17 cellular contexts compared by ENCODE assay signal in genomic region chr1:245416771-245417170, GRCh38.
DNase-seq lines count a peak whose midpoint lies in the region; ATAC-seq and TF ChIP-seq lines count a peak whose summit lies in the region.
"Had no signal": no experiment of that assay in that cellular context is flagged by ENCODE, and none has a peak within 500 bp of the region (broad histone marks: within the 10 kb centered on the region; RNA-seq: fewer than 3 reads in every experiment).

No MANE protein-coding gene starts in this region.

- no peaks in the 10 kb centered on the region for H3F3A ChIP-seq in neural progenitor cell (ENCODE audit: low read depth)

- no peaks in the 10 kb centered on the region for H3K27me3 ChIP-seq in cardiac muscle cell
- no peaks in the 10 kb centered on the region for H3K27me3 ChIP-seq in neural progenitor cell
- H3K27me3 ChIP-seq: BLaER1 had no signal

- DNase-seq in cardiac muscle cell (ENCODE audit: low read depth in 1 of 2, low spot score in 1 of 2) (no peak), cardiac septum (ENCODE audit: low spot score) (no peak), fibroblast of peridontal ligament (ENCODE audit: extremely low read depth) (peak; percentile 36), neural progenitor cell (ENCODE audit: low spot score) (no peak), NCI-H2107 treated with DMSO at 0.1 percent for 48 hours (lab: John Stamatoyannopoulos, UW; ENCODE audit: unreplicated experiment) (no peak), foreskin melanocyte (no peak)
- DNase-seq: Calu3; CD4-positive, alpha-beta memory T cell; DMS79 treated with DMSO at 0.1 percent for 48 hours; EL; H9 had no signal

- H3K9me3 Mint-ChIP-seq in neural progenitor cell: no peaks in the 10 kb centered on the region
- H3K9me3 Mint-ChIP-seq: CD14-positive monocyte; CD4-positive, alpha-beta memory T cell; H9 had no signal

- H3K27ac ChIP-seq in cardiac muscle cell (peak overlapping the region; percentile 53), neural progenitor cell (no peak overlapping the region)
- H3K27ac ChIP-seq: 22Rv1, A549, BLaER1 had no signal

- peaks cover 19% of the 10 kb centered on the region for H3K4me1 Mint-ChIP-seq in neural progenitor cell
- H3K4me1 Mint-ChIP-seq: CD14-positive monocyte; CD4-positive, alpha-beta memory T cell had no signal

- no peak overlapping the region for H2AFZ ChIP-seq in neural progenitor cell (replicated peaks)

- no peaks in the 10 kb centered on the region for H3K36me3 Mint-ChIP-seq in neural progenitor cell
- H3K36me3 Mint-ChIP-seq: CD14-positive monocyte; CD4-positive, alpha-beta memory T cell had no signal

- H3K9me3 ChIP-seq in cardiac muscle cell (ENCODE audit: low read depth): no peaks in the 10 kb centered on the region
- H3K9me3 ChIP-seq in neural progenitor cell (ENCODE audit: low read depth): no peaks in the 10 kb centered on the region
- H3K9me3 ChIP-seq: A549, BLaER1 had no signal

- H4K20me1 ChIP-seq in neural progenitor cell (ENCODE audit: low read depth): no peaks in the 10 kb centered on the region
- H4K20me1 ChIP-seq: BLaER1 had no signal

- no peak for ATAC-seq in GM21529 (IDR thresholded peaks at IDR 0.05; ENCODE audit: unreplicated experiment)
- ATAC-seq: A549, GM12878 had no signal

- H3K4me2 ChIP-seq in neural progenitor cell: no peak overlapping the region
- H3K4me2 ChIP-seq: A549, BLaER1 had no signal

- TF ChIP-seq CTCF in cardiac muscle cell (IDR thresholded peaks at IDR 0.05; ENCODE audit: low read depth, low read length): no peak
- no peak for TF ChIP-seq CTCF in neural progenitor cell (IDR thresholded peaks at IDR 0.05)

- H3K27ac Mint-ChIP-seq in neural progenitor cell: peak overlapping the region; percentile 4
- H3K27ac Mint-ChIP-seq: CD14-positive monocyte; CD4-positive, alpha-beta memory T cell; H9 had no signal

- H3K4me1 ChIP-seq in cardiac muscle cell (ENCODE audit: low read depth): peaks cover 50% of the 10 kb centered on the region
- no peaks in the 10 kb centered on the region for H3K4me1 ChIP-seq in neural progenitor cell
- H3K4me1 ChIP-seq: A549, BLaER1 had no signal

- no peak overlapping the region for H3K4me3 ChIP-seq in cardiac muscle cell
- no peak overlapping the region for H3K4me3 ChIP-seq in neural progenitor cell
- H3K4me3 ChIP-seq: A549, BLaER1, GM12878 had no signal

- H3K4me3 Mint-ChIP-seq in neural progenitor cell: no peak overlapping the region
- H3K4me3 Mint-ChIP-seq: CD14-positive monocyte; CD4-positive, alpha-beta memory T cell; H9 had no signal

- no peaks in the 10 kb centered on the region for H3K79me2 ChIP-seq in neural progenitor cell (ENCODE audit: low read depth)

- H3K9ac ChIP-seq in neural progenitor cell: no peak overlapping the region
- H3K9ac ChIP-seq: BLaER1 had no signal

- no peaks in the 10 kb centered on the region for H3K27me3 Mint-ChIP-seq in neural progenitor cell (ENCODE audit: insufficient read depth, low read depth)
- H3K27me3 Mint-ChIP-seq: CD4-positive, alpha-beta memory T cell had no signal

- intact Hi-C loops in cardiac septum (cut with DNase I): no loop called here

- H3K36me3 ChIP-seq in cardiac muscle cell: no peaks in the 10 kb centered on the region
- no peaks in the 10 kb centered on the region for H3K36me3 ChIP-seq in neural progenitor cell
- H3K36me3 ChIP-seq: BLaER1 had no signal
